14 cellular contexts compared by ENCODE assay signal in the genomic region with DNA sequence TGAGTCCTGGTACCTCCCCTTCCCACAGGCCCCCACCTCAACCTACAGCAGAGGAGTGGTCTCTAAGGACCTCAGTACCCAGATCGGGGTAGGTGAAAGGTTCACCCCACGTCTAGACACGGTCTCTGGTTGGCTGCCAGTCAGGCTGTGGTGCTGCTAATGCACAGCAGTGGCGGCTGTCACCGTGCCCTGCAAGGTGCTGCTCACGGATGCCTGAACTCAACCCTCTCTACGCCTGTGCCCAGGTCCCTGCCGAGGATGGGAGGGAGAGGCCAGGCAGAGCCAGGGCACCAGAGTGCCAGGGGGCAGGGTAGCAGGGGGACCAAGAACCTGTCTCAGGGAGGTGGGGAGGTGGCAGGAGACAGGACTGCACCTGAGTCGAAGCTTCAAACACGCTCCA. TPM values are rescaled to one million over a fixed set of nuclear protein-coding genes. Genes with fewer than 3 reads are reported as not detected.
A peak's percentile ranks its signal among the peaks of the same experiment; 100 is the strongest.
DNase-seq lines count a peak whose midpoint lies in the region; ATAC-seq and TF ChIP-seq lines count a peak whose summit lies in the region.
"Had no signal": no experiment of that assay in that cellular context is flagged by ENCODE, and none has a peak within 500 bp of the region (broad histone marks: within the 10 kb centered on the region; RNA-seq: fewer than 3 reads in every experiment).

No MANE protein-coding gene starts in this region.

- H3K9me3 ChIP-seq in adipocyte (ENCODE audit: control insufficient read depth, low read length) = no peaks in the 10 kb centered on the region
- H3K9me3 ChIP-seq in hepatocyte (ENCODE audit: low read depth) = no peaks in the 10 kb centered on the region
- no peaks in the 10 kb centered on the region for H3K9me3 ChIP-seq in gastrocnemius medialis

- H3K9me2 ChIP-seq in hepatocyte (replicated peaks; ENCODE audit: insufficient read depth) = no peaks in the 10 kb centered on the region

- TF ChIP-seq CTCF in 22Rv1 (IDR thresholded peaks at IDR 0.05) (no peak), hepatocyte (IDR thresholded peaks at IDR 0.05; ENCODE audit: poor library complexity) (no peak), gastrocnemius medialis (IDR thresholded peaks at IDR 0.05 in 4 of 5, conservative IDR thresholded peaks at IDR 0.05 in 1 of 5) (no peak)

- H3K27ac Mint-ChIP-seq in activated CD4-positive, alpha-beta T cell treated with anti-CD3 and anti-CD28 coated beads, Interleukin-2, amount 10 ng/mL, durations not matched to agents 24 days and 14 days = no peak overlapping the region

- H2AFZ ChIP-seq in hepatocyte = no peak overlapping the region

- no peak for TF ChIP-seq POLR2A in gastrocnemius medialis (IDR thresholded peaks at IDR 0.05)

- peak overlapping the region; percentile 68 for H3K9ac ChIP-seq in adipocyte (ENCODE audit: low read length)

- H3K36me3 ChIP-seq in adipocyte (ENCODE audit: control insufficient read depth, insufficient read depth, low read length, severe bottlenecking) (no peaks in the 10 kb centered on the region), hepatocyte (replicated peaks; ENCODE audit: insufficient read depth, low read depth) (no peaks in the 10 kb centered on the region), gastrocnemius medialis (no peaks in the 10 kb centered on the region)

- H3K4me1 ChIP-seq in adipocyte (ENCODE audit: control insufficient read depth, insufficient read depth, low read length) (peaks cover 61% of the 10 kb centered on the region), hepatocyte (ENCODE audit: insufficient read depth) (peaks cover 25% of the 10 kb centered on the region), gastrocnemius medialis (peaks cover 15 to 20% of the 10 kb centered on the region in 2 donors)

- in situ Hi-C loops in gastrocnemius medialis (cut with MboI; ENCODE audit: low sequenced_read_pairs in 4 of 4) = no loop called here

- H3K4me3 Mint-ChIP-seq in activated CD4-positive, alpha-beta T cell treated with anti-CD3 and anti-CD28 coated beads, Interleukin-2, amount 10 ng/mL, durations not matched to agents 24 days and 14 days = no peak overlapping the region

- H3K4me1 Mint-ChIP-seq in activated CD4-positive, alpha-beta T cell treated with anti-CD3 and anti-CD28 coated beads, Interleukin-2, amount 10 ng/mL, durations not matched to agents 24 days and 14 days = peaks cover 13% of the 10 kb centered on the region

- H4K20me1 ChIP-seq in hepatocyte (ENCODE audit: insufficient read depth, poor library complexity, severe bottlenecking) = no peaks in the 10 kb centered on the region

- ATAC-seq in gastrocnemius medialis (no peak), sciatic nerve (no peak)

- DNase-seq in adipocyte (ENCODE audit: low read depth) (no peak), hepatocyte (ENCODE audit: low spot score) (no peak), gastrocnemius medialis (no peak), sciatic nerve (ENCODE audit: low spot score) (no peak), DMS79 treated with DMSO at 0.1 percent for 48 hours (lab: John Stamatoyannopoulos, UW) (no peak), AG20443 (ENCODE audit: low spot score) (no peak)
- DNase-seq in activated CD4-positive, alpha-beta T cell treated with anti-CD3 and anti-CD28 coated beads, Interleukin-2, amount 10 ng/mL, durations not matched to agents 24 days and 14 days = no peak
- DNase-seq: amygdala, dermis blood vessel endothelial cell, NCI-H2081, NCI-H524 treated with DMSO at 0.1 percent for 48 hours, occipital lobe had no signal

- H3K27ac ChIP-seq in 22Rv1 (peak overlapping the region; percentile 89), hepatocyte (peak overlapping the region; percentile 76), gastrocnemius medialis (peak overlapping the region; percentile 40 to 59 (median 48))

- H3K4me2 ChIP-seq in hepatocyte = no peak overlapping the region

- no peaks in the 10 kb centered on the region for H3K27me3 ChIP-seq in adipocyte (replicated peaks; ENCODE audit: control insufficient read depth, insufficient read depth, low read length)
- no peaks in the 10 kb centered on the region for H3K27me3 ChIP-seq in hepatocyte
- H3K27me3 ChIP-seq in gastrocnemius medialis = no peaks in the 10 kb centered on the region

- H3K36me3 Mint-ChIP-seq in activated CD4-positive, alpha-beta T cell treated with anti-CD3 and anti-CD28 coated beads, Interleukin-2, amount 10 ng/mL, durations not matched to agents 24 days and 14 days (ENCODE audit: low read depth) = no peaks in the 10 kb centered on the region

- WGBS in hepatocyte (ENCODE audit: low lambda C conversion rate, missing lambda C conversion rate) = 86% methylated on average over 10 of the region's 10 CpGs

- no peaks in the 10 kb centered on the region for H3K27me3 Mint-ChIP-seq in activated CD4-positive, alpha-beta T cell treated with anti-CD3 and anti-CD28 coated beads, Interleukin-2, amount 10 ng/mL, durations not matched to agents 24 days and 14 days

- intact Hi-C loops in gastrocnemius medialis (cut with DNase I; ENCODE audit: low total_unique reads) = no loop called here
- intact Hi-C loops in sciatic nerve (cut with DNase I) = no loop called here
- intact Hi-C loops in activated CD4-positive, alpha-beta T cell treated with anti-CD3 and anti-CD28 coated beads, Interleukin-2, amount 10 ng/mL, durations not matched to agents 24 days and 14 days (cut with micrococcal nuclease) = no loop called here

- no peaks in the 10 kb centered on the region for H3K79me2 ChIP-seq in hepatocyte

- peak overlapping the region; percentile 40 for H3K4me3 ChIP-seq in adipocyte (ENCODE audit: low read length)
- H3K4me3 ChIP-seq in hepatocyte = no peak overlapping the region
- H3K4me3 ChIP-seq in gastrocnemius medialis = no peak overlapping the region
- H3K4me3 ChIP-seq: lung had no signal

- no peaks in the 10 kb centered on the region for H3K9me3 Mint-ChIP-seq in activated CD4-positive, alpha-beta T cell treated with anti-CD3 and anti-CD28 coated beads, Interleukin-2, amount 10 ng/mL, durations not matched to agents 24 days and 14 days

RNA-seq across cellular contexts. Expression of gene IER5L, which starts 14.3 kb away (rescaled TPM):
- total RNA-seq in hepatocyte = 34.5 and 38.0 TPM in 2 replicates
- 39.7 and 46.5 TPM in 2 replicates for polyA plus RNA-seq in hepatocyte
- 1 to 10 TPM in 3 of 4 donors, under 1 TPM in 1; 0.92 to 3.4 (median 2.9) TPM for total RNA-seq in gastrocnemius medialis
- 39.3 TPM for total RNA-seq in sciatic nerve
- total RNA-seq in activated CD4-positive, alpha-beta T cell treated with anti-CD3 and anti-CD28 coated beads, Interleukin-2, amount 10 ng/mL, durations not matched to agents 24 days and 14 days = 11.7 and 12.2 TPM in 2 replicates

RNA-seq across cellular contexts. Expression of gene PTPA, which starts 52.5 kb away (rescaled TPM):
- total RNA-seq in hepatocyte = 72.3 and 72.4 TPM in 2 replicates
- 55.3 and 60.9 TPM in 2 replicates for polyA plus RNA-seq in hepatocyte
- total RNA-seq in gastrocnemius medialis = 10 to 100 TPM; 37.6 to 71.6 (median 53.5) TPM
- total RNA-seq in sciatic nerve = 78.2 TPM
- total RNA-seq in activated CD4-positive, alpha-beta T cell treated with anti-CD3 and anti-CD28 coated beads, Interleukin-2, amount 10 ng/mL, durations not matched to agents 24 days and 14 days = 104 and 107 TPM in 2 replicates

RNA-seq across cellular contexts. Expression of gene CRAT, which starts 53.2 kb away (rescaled TPM):
- total RNA-seq in hepatocyte (39.3 and 40.4 TPM in 2 replicates), gastrocnemius medialis (100 to 1,000 TPM; 137 to 167 (median 144) TPM), sciatic nerve (37.4 TPM)
- polyA plus RNA-seq in hepatocyte = 59.4 and 64.6 TPM in 2 replicates
- total RNA-seq in activated CD4-positive, alpha-beta T cell treated with anti-CD3 and anti-CD28 coated beads, Interleukin-2, amount 10 ng/mL, durations not matched to agents 24 days and 14 days = 8.6 and 11.4 TPM in 2 replicates
